ENCODE assay signal across 1 cellular context in the genomic region with DNA sequence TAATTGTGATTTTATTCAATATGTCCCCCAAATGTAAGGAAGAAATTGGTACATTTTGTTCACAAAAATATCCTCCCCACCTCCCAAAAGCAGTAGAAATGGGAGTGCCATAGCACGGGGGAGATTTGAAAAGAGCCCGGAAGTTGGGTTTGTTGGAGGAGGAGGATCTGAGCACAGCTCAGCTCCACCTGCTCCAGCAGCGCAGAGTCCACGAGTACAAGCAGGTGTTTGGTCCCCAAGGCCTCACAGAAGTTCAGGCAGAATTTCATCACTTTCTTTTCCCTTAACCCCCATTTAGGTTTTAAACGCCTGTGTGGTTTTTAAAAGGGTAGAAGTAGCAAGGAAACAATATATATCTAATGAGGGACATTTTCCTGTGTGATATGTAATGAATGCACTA.
TF ChIP-seq lines count a peak whose summit lies in the region.

No MANE protein-coding gene starts in this region.

TF ChIP-seq in GM23338, 12 proteins besides CTCF, POLR2A, EP300 and RAD21 (continued from another document):
- TF ChIP-seq, protein P1, sequence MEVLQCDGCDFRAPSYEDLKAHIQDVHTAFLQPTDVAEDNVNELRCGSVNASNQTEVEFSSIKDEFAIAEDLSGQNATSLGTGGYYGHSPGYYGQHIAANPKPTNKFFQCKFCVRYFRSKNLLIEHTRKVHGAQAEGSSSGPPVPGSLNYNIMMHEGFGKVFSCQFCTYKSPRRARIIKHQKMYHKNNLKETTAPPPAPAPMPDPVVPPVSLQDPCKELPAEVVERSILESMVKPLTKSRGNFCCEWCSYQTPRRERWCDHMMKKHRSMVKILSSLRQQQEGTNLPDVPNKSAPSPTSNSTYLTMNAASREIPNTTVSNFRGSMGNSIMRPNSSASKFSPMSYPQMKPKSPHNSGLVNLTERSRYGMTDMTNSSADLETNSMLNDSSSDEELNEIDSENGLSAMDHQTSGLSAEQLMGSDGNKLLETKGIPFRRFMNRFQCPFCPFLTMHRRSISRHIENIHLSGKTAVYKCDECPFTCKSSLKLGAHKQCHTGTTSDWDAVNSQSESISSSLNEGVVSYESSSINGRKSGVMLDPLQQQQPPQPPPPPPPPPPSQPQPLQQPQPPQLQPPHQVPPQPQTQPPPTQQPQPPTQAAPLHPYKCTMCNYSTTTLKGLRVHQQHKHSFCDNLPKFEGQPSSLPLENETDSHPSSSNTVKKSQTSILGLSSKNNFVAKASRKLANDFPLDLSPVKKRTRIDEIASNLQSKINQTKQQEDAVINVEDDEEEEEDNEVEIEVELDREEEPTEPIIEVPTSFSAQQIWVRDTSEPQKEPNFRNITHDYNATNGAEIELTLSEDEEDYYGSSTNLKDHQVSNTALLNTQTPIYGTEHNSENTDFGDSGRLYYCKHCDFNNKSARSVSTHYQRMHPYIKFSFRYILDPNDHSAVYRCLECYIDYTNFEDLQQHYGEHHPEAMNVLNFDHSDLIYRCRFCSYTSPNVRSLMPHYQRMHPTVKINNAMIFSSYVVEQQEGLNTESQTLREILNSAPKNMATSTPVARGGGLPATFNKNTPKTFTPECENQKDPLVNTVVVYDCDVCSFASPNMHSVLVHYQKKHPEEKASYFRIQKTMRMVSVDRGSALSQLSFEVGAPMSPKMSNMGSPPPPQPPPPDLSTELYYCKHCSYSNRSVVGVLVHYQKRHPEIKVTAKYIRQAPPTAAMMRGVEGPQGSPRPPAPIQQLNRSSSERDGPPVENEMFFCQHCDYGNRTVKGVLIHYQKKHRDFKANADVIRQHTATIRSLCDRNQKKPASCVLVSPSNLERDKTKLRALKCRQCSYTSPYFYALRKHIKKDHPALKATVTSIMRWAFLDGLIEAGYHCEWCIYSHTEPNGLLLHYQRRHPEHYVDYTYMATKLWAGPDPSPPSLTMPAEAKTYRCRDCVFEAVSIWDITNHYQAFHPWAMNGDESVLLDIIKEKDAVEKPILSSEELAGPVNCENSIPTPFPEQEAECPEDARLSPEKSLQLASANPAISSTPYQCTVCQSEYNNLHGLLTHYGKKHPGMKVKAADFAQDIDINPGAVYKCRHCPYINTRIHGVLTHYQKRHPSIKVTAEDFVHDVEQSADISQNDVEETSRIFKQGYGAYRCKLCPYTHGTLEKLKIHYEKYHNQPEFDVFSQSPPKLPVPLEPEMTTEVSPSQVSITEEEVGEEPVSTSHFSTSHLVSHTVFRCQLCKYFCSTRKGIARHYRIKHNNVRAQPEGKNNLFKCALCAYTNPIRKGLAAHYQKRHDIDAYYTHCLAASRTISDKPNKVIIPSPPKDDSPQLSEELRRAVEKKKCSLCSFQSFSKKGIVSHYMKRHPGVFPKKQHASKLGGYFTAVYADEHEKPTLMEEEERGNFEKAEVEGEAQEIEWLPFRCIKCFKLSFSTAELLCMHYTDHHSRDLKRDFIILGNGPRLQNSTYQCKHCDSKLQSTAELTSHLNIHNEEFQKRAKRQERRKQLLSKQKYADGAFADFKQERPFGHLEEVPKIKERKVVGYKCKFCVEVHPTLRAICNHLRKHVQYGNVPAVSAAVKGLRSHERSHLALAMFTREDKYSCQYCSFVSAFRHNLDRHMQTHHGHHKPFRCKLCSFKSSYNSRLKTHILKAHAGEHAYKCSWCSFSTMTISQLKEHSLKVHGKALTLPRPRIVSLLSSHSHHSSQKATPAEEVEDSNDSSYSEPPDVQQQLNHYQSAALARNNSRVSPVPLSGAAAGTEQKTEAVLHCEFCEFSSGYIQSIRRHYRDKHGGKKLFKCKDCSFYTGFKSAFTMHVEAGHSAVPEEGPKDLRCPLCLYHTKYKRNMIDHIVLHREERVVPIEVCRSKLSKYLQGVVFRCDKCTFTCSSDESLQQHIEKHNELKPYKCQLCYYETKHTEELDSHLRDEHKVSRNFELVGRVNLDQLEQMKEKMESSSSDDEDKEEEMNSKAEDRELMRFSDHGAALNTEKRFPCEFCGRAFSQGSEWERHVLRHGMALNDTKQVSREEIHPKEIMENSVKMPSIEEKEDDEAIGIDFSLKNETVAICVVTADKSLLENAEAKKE (CRISPR knock-in tag; IDR thresholded peaks at IDR 0.05) = no peak
- no peak for TF ChIP-seq ETS1 (IDR thresholded peaks at IDR 0.05)
- no peak for TF ChIP-seq JUNB (IDR thresholded peaks at IDR 0.05; ENCODE audit: unreplicated experiment)
- no peak for TF ChIP-seq STAT1 (IDR thresholded peaks at IDR 0.05; ENCODE audit: unreplicated experiment)
TF ChIP-seq in GM23338: peak in this region for 0.
